Comparison of ENCODE assay signal across 1 cellular context in the genomic region with DNA sequence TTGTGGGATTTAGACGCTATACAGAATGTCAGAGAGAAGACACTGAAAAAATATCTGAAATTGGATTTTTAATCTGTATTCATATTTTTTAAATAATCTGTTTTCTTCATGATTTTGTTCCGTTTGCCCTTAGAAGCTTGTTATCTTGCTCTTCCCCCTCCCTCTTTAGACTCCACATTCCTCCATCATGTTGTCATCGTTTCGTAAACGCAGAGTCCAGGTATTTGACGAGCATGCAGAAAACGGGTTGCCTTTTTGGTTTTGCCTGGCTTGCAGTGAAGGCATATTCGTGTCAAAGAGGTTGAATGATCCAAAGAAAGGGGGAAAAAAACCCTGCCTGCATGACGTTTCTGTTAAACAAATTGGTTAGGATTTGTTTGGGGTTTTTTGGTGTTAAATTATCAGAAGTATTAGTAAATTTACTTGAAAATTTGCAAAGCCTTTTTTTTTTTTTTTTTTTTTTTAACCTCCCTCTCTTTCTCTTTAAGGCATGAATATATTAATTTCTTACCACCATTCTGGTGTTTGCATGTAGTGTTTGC.
TF ChIP-seq lines count a peak whose summit lies in the region.

No MANE protein-coding gene starts in this region.

TF ChIP-seq in endothelial cell of umbilical vein, 7 proteins besides CTCF, POLR2A, EP300 and RAD21:
- TF ChIP-seq EZH2 (IDR thresholded peaks at IDR 0.05; ENCODE audit: borderline replicate concordance, low read depth, low read length, severe bottlenecking) (no peak), JUN (IDR thresholded peaks at IDR 0.05; ENCODE audit: borderline replicate concordance, insufficient read depth, insufficient read length, low read depth) (peak; percentile 56), POLR2AphosphoS5 (IDR thresholded peaks at IDR 0.05; ENCODE audit: insufficient read depth, low read depth, low read length) (peak; percentile 25)
